23 cellular contexts compared by ENCODE assay signal in genomic region chr2:108625186-108625827, GRCh38.
DNase-seq lines count a peak whose midpoint lies in the region; ATAC-seq and TF ChIP-seq lines count a peak whose summit lies in the region.
"Had no signal": no experiment of that assay in that cellular context is flagged by ENCODE, and none has a peak within 500 bp of the region (broad histone marks: within the 10 kb centered on the region; RNA-seq: fewer than 3 reads in every experiment).

No MANE protein-coding gene starts in this region.

- TF ChIP-seq POLR2A in sigmoid colon (IDR thresholded peaks at IDR 0.05): no peak

- intact Hi-C loops in upper lobe of right lung (cut with DNase I): no loop called here
- intact Hi-C loops in right cardiac atrium (cut with DNase I): no loop called here
- intact Hi-C loops in sigmoid colon (cut with DNase I): no loop called here

- WGBS in right cardiac atrium: 88% methylated on average over 5 of the region's 5 CpGs
- WGBS in sigmoid colon, 2 donors: 87 to 89% methylated on average over 5 of the region's 5 CpGs

- H3K27ac Mint-ChIP-seq in T-helper 17 cell: peak overlapping the region; percentile 99
- H3K27ac Mint-ChIP-seq in endothelial cell (ENCODE audit: unreplicated experiment): peak overlapping the region; percentile 61

- no peaks in the 10 kb centered on the region for H3K9me3 Mint-ChIP-seq in activated T-cell treated with anti-CD3 and anti-CD28 coated beads, Interleukin-2, amount 50 U/mL, for 4 hours
- no peaks in the 10 kb centered on the region for H3K9me3 Mint-ChIP-seq in endothelial cell (ENCODE audit: unreplicated experiment)
- H3K9me3 Mint-ChIP-seq: neural crest cell had no signal

- H3K4me3 ChIP-seq in upper lobe of right lung (no peak overlapping the region), right cardiac atrium (ENCODE audit: low read length) (no peak overlapping the region), sigmoid colon (no peak overlapping the region)
- H3K4me3 ChIP-seq: uterus had no signal

- ATAC-seq in activated T-cell treated with anti-CD3 and anti-CD28 coated beads, Interleukin-2, amount 50 U/mL, for 4 hours: no peak
- no peak for ATAC-seq in T-helper 17 cell
- no peak for ATAC-seq in upper lobe of right lung
- ATAC-seq in right cardiac atrium: no peak
- no peak for ATAC-seq in HG02610 (IDR thresholded peaks at IDR 0.05; ENCODE audit: unreplicated experiment)
- ATAC-seq: Right ventricle myocardium inferior had no signal

- no peaks in the 10 kb centered on the region for H3K9me3 ChIP-seq in T-helper 17 cell (ENCODE audit: control insufficient read depth, low read length, poor library complexity, severe bottlenecking)
- no peaks in the 10 kb centered on the region for H3K9me3 ChIP-seq in upper lobe of right lung
- H3K9me3 ChIP-seq in right cardiac atrium (ENCODE audit: control insufficient read depth, low read length): no peaks in the 10 kb centered on the region
- no peaks in the 10 kb centered on the region for H3K9me3 ChIP-seq in sigmoid colon
- H3K9me3 ChIP-seq: uterus had no signal

- peak overlapping the region; percentile 52 for H3K4me3 Mint-ChIP-seq in activated T-cell treated with anti-CD3 and anti-CD28 coated beads, Interleukin-2, amount 50 U/mL, for 4 hours
- H3K4me3 Mint-ChIP-seq in T-helper 17 cell (peak overlapping the region; percentile 90), endothelial cell (ENCODE audit: unreplicated experiment) (peak overlapping the region; percentile 66)
- H3K4me3 Mint-ChIP-seq: neural crest cell had no signal

- H3K27me3 ChIP-seq in upper lobe of right lung (no peaks in the 10 kb centered on the region), right cardiac atrium (ENCODE audit: control insufficient read depth, insufficient read depth) (no peaks in the 10 kb centered on the region), sigmoid colon (no peaks in the 10 kb centered on the region)
- H3K27me3 ChIP-seq: uterus had no signal

- H3K36me3 ChIP-seq in upper lobe of right lung (no peaks in the 10 kb centered on the region), sigmoid colon (no peaks in the 10 kb centered on the region)
- H3K36me3 ChIP-seq: uterus had no signal

- H3K36me3 Mint-ChIP-seq in activated T-cell treated with anti-CD3 and anti-CD28 coated beads, Interleukin-2, amount 50 U/mL, for 4 hours (ENCODE audit: insufficient read depth): peaks cover 4% of the 10 kb centered on the region
- peaks cover 9% of the 10 kb centered on the region for H3K36me3 Mint-ChIP-seq in T-helper 17 cell (ENCODE audit: low read depth)
- H3K36me3 Mint-ChIP-seq in endothelial cell (ENCODE audit: low read depth, unreplicated experiment): no peaks in the 10 kb centered on the region

- no peak for TF ChIP-seq CTCF in endothelial cell (IDR thresholded peaks at IDR 0.05; ENCODE audit: unreplicated experiment)
- TF ChIP-seq CTCF in upper lobe of right lung (IDR thresholded peaks at IDR 0.05): no peak
- TF ChIP-seq CTCF in sigmoid colon (IDR thresholded peaks at IDR 0.05): no peak

- H3K27me3 Mint-ChIP-seq in activated T-cell treated with anti-CD3 and anti-CD28 coated beads, Interleukin-2, amount 50 U/mL, for 4 hours (ENCODE audit: low read depth): no peaks in the 10 kb centered on the region
- no peaks in the 10 kb centered on the region for H3K27me3 Mint-ChIP-seq in T-helper 17 cell
- H3K27me3 Mint-ChIP-seq in endothelial cell (ENCODE audit: unreplicated experiment): peaks cover 2% of the 10 kb centered on the region

- no peak for TF ChIP-seq EP300 in sigmoid colon (IDR thresholded peaks at IDR 0.05)

- H3K4me1 ChIP-seq in upper lobe of right lung (peaks cover 81% of the 10 kb centered on the region), right cardiac atrium (ENCODE audit: control insufficient read depth, insufficient read depth, low read length) (peaks cover 6% of the 10 kb centered on the region), sigmoid colon (peaks cover 0 to 46% (median 32%) of the 10 kb centered on the region in 4 donors)
- H3K4me1 ChIP-seq: uterus had no signal

- H3K27ac ChIP-seq in upper lobe of right lung (peak overlapping the region; percentile 69), right cardiac atrium (ENCODE audit: low read length) (no peak overlapping the region), sigmoid colon (peak overlapping the region in 1 of 4 donors; percentile 22)
- H3K27ac ChIP-seq: uterus had no signal

- H3K4me1 Mint-ChIP-seq in activated T-cell treated with anti-CD3 and anti-CD28 coated beads, Interleukin-2, amount 50 U/mL, for 4 hours (ENCODE audit: low read depth): peaks cover 76% of the 10 kb centered on the region
- H3K4me1 Mint-ChIP-seq in T-helper 17 cell: peaks cover 52% of the 10 kb centered on the region
- peaks cover 59% of the 10 kb centered on the region for H3K4me1 Mint-ChIP-seq in endothelial cell (ENCODE audit: unreplicated experiment)

- no peak for DNase-seq in activated T-cell treated with anti-CD3 and anti-CD28 coated beads, Interleukin-2, amount 50 U/mL, for 4 hours
- DNase-seq in activated T-cell treated with anti-CD3 and anti-CD28 coated beads, Interleukin-2, amount 50 U/mL, for 1 hour: no peak
- DNase-seq in T-helper 17 cell (no peak), endothelial cell (ENCODE audit: low spot score) (no peak), upper lobe of right lung (no peak), right cardiac atrium (no peak), sigmoid colon (no peak)
- DNase-seq: activated CD4-positive, alpha-beta T cell treated with anti-CD3 and anti-CD28 coated beads, Interleukin-2, amount 50 U/mL, for 1 hour; activated effector memory CD4-positive, alpha-beta T cell treated with Interleukin-2 at 50 U/mL for 16 hours; amniotic stem cell; COR-L47; HCEC 1CT; islet precursor cell; mammary epithelial cell; NCI-H1694; NCI-H2227 treated with DMSO at 0.1 percent for 48 hours; stimulated activated CD4-positive, alpha-beta T cell treated with anti-CD3 and anti-CD28 coated beads, Interleukin-12 subunit alpha, Interleukin-12 subunit beta, amount 100 ng/mL, for 4 hours; stimulated activated naive CD4-positive, alpha-beta T cell treated with Interleukin-2 at 50 U/mL for 16 hours; T-helper 9 cell; uterus had no signal
